In the genomic region with DNA sequence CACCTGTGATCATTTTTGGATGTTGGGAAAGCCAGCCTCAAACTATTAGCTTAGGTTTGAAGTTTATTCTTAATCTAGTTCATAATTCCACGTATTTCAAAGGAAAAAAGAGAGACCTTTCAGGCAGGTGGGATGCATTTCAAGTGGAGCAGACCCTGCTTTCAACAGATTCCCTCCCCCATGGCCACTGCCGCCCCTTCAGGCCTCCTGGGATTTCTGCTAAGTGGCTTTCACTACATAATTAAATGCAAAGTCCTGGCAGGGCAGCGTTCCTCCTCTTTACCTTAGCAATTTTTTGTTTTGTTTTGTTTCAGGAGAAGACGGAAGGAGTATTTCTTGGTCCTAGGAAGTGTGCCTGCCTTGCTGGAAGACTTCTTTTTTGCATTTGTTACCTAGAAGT, we compare ENCODE assay signal across 27 cellular contexts.
"Had no signal": no experiment of that assay in that cellular context is flagged by ENCODE, and none has a peak within 500 bp of the region (broad histone marks: within the 10 kb centered on the region; RNA-seq: fewer than 3 reads in every experiment).

No MANE protein-coding gene starts in this region.

- H3K36me3 Mint-ChIP-seq: activated naive CD4-positive, alpha-beta T cell treated with anti-CD3 and anti-CD28 coated beads, Interleukin-2, amount 10 ng/mL, durations not matched to agents 7 days and 5 days; brain had no signal

- H3K27ac Mint-ChIP-seq: activated naive CD4-positive, alpha-beta T cell treated with anti-CD3 and anti-CD28 coated beads, Interleukin-2, amount 10 ng/mL, durations not matched to agents 7 days and 5 days; activated naive CD8-positive, alpha-beta T cell treated with anti-CD3 and anti-CD28 coated beads, Interleukin-2, amount 50 U/mL, for 24 hours; brain; stimulated activated naive CD8-positive, alpha-beta T cell treated with anti-CD3 and anti-CD28 coated beads, Interleukin-15, Interleukin-2, amounts not matched to agents 100 ng/mL and 50 ng/mL, for 24 hours; T-helper 17 cell had no signal

- H3K27me3 Mint-ChIP-seq: T-helper 17 cell had no signal

- H3K4me3 Mint-ChIP-seq: activated naive CD4-positive, alpha-beta T cell treated with anti-CD3 and anti-CD28 coated beads, Interleukin-2, amount 10 ng/mL, durations not matched to agents 7 days and 5 days; activated naive CD8-positive, alpha-beta T cell treated with anti-CD3 and anti-CD28 coated beads, Interleukin-2, amount 50 U/mL, for 24 hours; brain; neural crest cell; stimulated activated naive CD8-positive, alpha-beta T cell treated with anti-CD3 and anti-CD28 coated beads, Interleukin-15, Interleukin-2, amounts not matched to agents 100 ng/mL and 50 ng/mL, for 24 hours; T-helper 17 cell had no signal

- H3K27me3 ChIP-seq: left lung, ovary, transverse colon, uterus had no signal

- H3K27ac ChIP-seq: left lung, ovary, transverse colon, uterus, VCaP had no signal

- DNase-seq: activated CD4-positive, alpha-beta T cell treated with anti-CD3 and anti-CD28 coated beads for 1 hour; activated CD8-positive, alpha-beta memory T cell treated with anti-CD3 and anti-CD28 coated beads for 24 hours; activated CD8-positive, alpha-beta memory T cell treated with anti-CD3 and anti-CD28 coated beads, Interleukin-2, amount 50 U/mL, for 48 hours; activated effector memory CD4-positive, alpha-beta T cell treated with Interleukin-2 at 50 U/mL for 16 hours; activated naive CD4-positive, alpha-beta T cell treated with anti-CD3 and anti-CD28 coated beads, Interleukin-2, amount 10 ng/mL, durations not matched to agents 7 days and 5 days; activated naive CD8-positive, alpha-beta T cell treated with anti-CD3 and anti-CD28 coated beads, Interleukin-2, amount 50 U/mL, for 24 hours; activated T-cell treated with anti-CD3 and anti-CD28 coated beads, Interleukin-2, amount 50 U/mL, for 48 hours; anterior cingulate cortex; central memory CD4-positive, alpha-beta T cell; erythroblast; foreskin melanocyte; hypothalamus; left lung; mammary epithelial cell; ovary; stimulated activated CD4-positive, alpha-beta T cell treated with anti-CD3 and anti-CD28 coated beads, Interleukin-12 subunit alpha, Interleukin-12 subunit beta, amount 100 ng/mL, for 4 hours; stimulated activated CD4-positive, alpha-beta T cell treated with anti-CD3 and anti-CD28 coated beads, Interleukin-1b, Interleukin-23, amount 100 ng/mL, for 48 hours; T-helper 17 cell; transverse colon; uterus had no signal

- ATAC-seq: activated naive CD8-positive, alpha-beta T cell treated with anti-CD3 and anti-CD28 coated beads, Interleukin-2, amount 50 U/mL, for 24 hours; left lung; T-helper 17 cell had no signal

- H3K36me3 ChIP-seq: left lung, ovary, transverse colon, uterus had no signal

- H3K9me3 Mint-ChIP-seq: activated naive CD4-positive, alpha-beta T cell treated with anti-CD3 and anti-CD28 coated beads, Interleukin-2, amount 10 ng/mL, durations not matched to agents 7 days and 5 days; activated naive CD8-positive, alpha-beta T cell treated with anti-CD3 and anti-CD28 coated beads, Interleukin-2, amount 50 U/mL, for 24 hours; brain; neural crest cell; stimulated activated naive CD8-positive, alpha-beta T cell treated with anti-CD3 and anti-CD28 coated beads, Interleukin-15, Interleukin-2, amounts not matched to agents 100 ng/mL and 50 ng/mL, for 24 hours had no signal

- H3K4me1 ChIP-seq: left lung, transverse colon, uterus had no signal

- H3K4me1 Mint-ChIP-seq: activated naive CD4-positive, alpha-beta T cell treated with anti-CD3 and anti-CD28 coated beads, Interleukin-2, amount 10 ng/mL, durations not matched to agents 7 days and 5 days; activated naive CD8-positive, alpha-beta T cell treated with anti-CD3 and anti-CD28 coated beads, Interleukin-2, amount 50 U/mL, for 24 hours; T-helper 17 cell had no signal

- FAIRE-seq: colon, endometrium, keratinocyte had no signal

- H3K4me3 ChIP-seq: left lung, ovary, transverse colon, uterus had no signal

- H3K9me3 ChIP-seq: left lung, ovary, transverse colon, uterus had no signal
